In genomic region chr1:201536542-201536941, GRCh38 we compare ENCODE assay signal across 12 cellular contexts. TPM values are rescaled to one million over a fixed set of nuclear protein-coding genes. Genes with fewer than 3 reads are reported as not detected.
DNase-seq lines count a peak whose midpoint lies in the region; ATAC-seq, FAIRE-seq and TF ChIP-seq lines count a peak whose summit lies in the region.
"Had no signal": no experiment of that assay in that cellular context is flagged by ENCODE, and none has a peak within 500 bp of the region (broad histone marks: within the 10 kb centered on the region; RNA-seq: fewer than 3 reads in every experiment).

No MANE protein-coding gene starts in this region.

- peaks cover 80% of the 10 kb centered on the region for H3K27me3 Mint-ChIP-seq in nephron progenitor cell (ENCODE audit: low read depth, poor library complexity)

- no peaks in the 10 kb centered on the region for H3K9me3 Mint-ChIP-seq in nephron progenitor cell
- H3K9me3 Mint-ChIP-seq: activated T-cell treated with anti-CD3 and anti-CD28 coated beads, Interleukin-2, amount 50 U/mL, for 24 hours; stimulated activated naive B cell treated with anti-CD40 and anti-IgM and Interleukin-4, amounts not matched to agents 10 μg/mL and 1 μg/mL and 100 μg/mL, for 72 hours had no signal

- no peaks in the 10 kb centered on the region for H3K27me3 ChIP-seq in dorsolateral prefrontal cortex
- peaks cover 5% of the 10 kb centered on the region for H3K27me3 ChIP-seq in muscle layer of duodenum (ENCODE audit: low read depth, low read length)

- peak overlapping the region; percentile 26 to 65; a peak in 4 of 6 replicates for H3K27ac ChIP-seq in A549
- peak overlapping the region in 42 of 59 donors; percentile 2 to 96 (median 70) for H3K27ac ChIP-seq in dorsolateral prefrontal cortex
- peak overlapping the region; percentile 76 for H3K27ac ChIP-seq in muscle layer of duodenum (ENCODE audit: low read length)
- H3K27ac ChIP-seq: parathyroid adenoma had no signal

- no peak overlapping the region for H3K27ac Mint-ChIP-seq in nephron progenitor cell
- H3K27ac Mint-ChIP-seq: activated T-cell treated with anti-CD3 and anti-CD28 coated beads, Interleukin-2, amount 50 U/mL, for 24 hours; stimulated activated naive B cell treated with anti-CD40 and anti-IgM and Interleukin-4, amounts not matched to agents 10 μg/mL and 1 μg/mL and 100 μg/mL, for 72 hours had no signal

- H3K4me2 ChIP-seq in A549, result peak overlapping the region; percentile 58

- H3K4me3 Mint-ChIP-seq in nephron progenitor cell, result no peak overlapping the region
- H3K4me3 Mint-ChIP-seq: activated T-cell treated with anti-CD3 and anti-CD28 coated beads, Interleukin-2, amount 50 U/mL, for 24 hours; stimulated activated naive B cell treated with anti-CD40 and anti-IgM and Interleukin-4, amounts not matched to agents 10 μg/mL and 1 μg/mL and 100 μg/mL, for 72 hours had no signal

- peak in 1 of 2 experiments; percentile 23 for DNase-seq in A549 (ENCODE audit: low read depth in 1 of 2, low spot score in 1 of 2)
- peak; percentile 92 for DNase-seq in M059J (ENCODE audit: low read depth)
- DNase-seq in dorsolateral prefrontal cortex, result no peak
- DNase-seq in NCI-H345 treated with DMSO at 0.1 percent for 48 hours (lab: John Stamatoyannopoulos, UW; ENCODE audit: unreplicated experiment), result no peak
- DNase-seq in nephron progenitor cell, result no peak
- DNase-seq: activated T-cell treated with anti-CD3 and anti-CD28 coated beads, Interleukin-2, amount 50 U/mL, for 24 hours; stimulated activated naive B cell treated with anti-CD40 and anti-IgM and Interleukin-4, amounts not matched to agents 10 μg/mL and 1 μg/mL and 100 μg/mL, for 72 hours had no signal

- 43% methylated on average over 4 of the region's 4 CpGs for WGBS in A549 (ENCODE audit: missing lambda C conversion rate)

- H3K36me3 ChIP-seq in muscle layer of duodenum (ENCODE audit: control insufficient read depth in 1 of 2, insufficient read depth in 2 of 2, low read length in 2 of 2), result peaks cover 0 to 5% of the 10 kb centered on the region in 2 donors

- no peak for TF ChIP-seq CTCF in A549 (IDR thresholded peaks at IDR 0.05)
- TF ChIP-seq CTCF in dorsolateral prefrontal cortex (IDR thresholded peaks at IDR 0.05 in 54 of 56, conservative IDR thresholded peaks at IDR 0.05 in 2 of 56; ENCODE audit: low read depth in 1 of 56, partially characterized antibody in 56 of 56), result no peak
- TF ChIP-seq CTCF in nephron progenitor cell (IDR thresholded peaks at IDR 0.05), result no peak

- CTCF ChIA-PET in A549 (lab: Yijun Ruan, JAX), result interaction anchor here (1.1 to 49.4 kb wide), 7 partner anchors 10 to 256 kb away, joined by 4 to 1452 read pairs (median 25); partner anchors contain the start of gene CSRP1

- no peaks in the 10 kb centered on the region for H3K36me3 Mint-ChIP-seq in nephron progenitor cell (ENCODE audit: low read depth)

- ATAC-seq in A549, result peak in 1 of 2 experiments; percentile 15; a peak in 2 of 6 replicates
- no peak for ATAC-seq in HG02678 (IDR thresholded peaks at IDR 0.05; ENCODE audit: unreplicated experiment)
- no peak for ATAC-seq in HG02610 (IDR thresholded peaks at IDR 0.05; ENCODE audit: unreplicated experiment)
- ATAC-seq: stimulated activated naive B cell treated with anti-CD40 and anti-IgM and Interleukin-4, amounts not matched to agents 10 μg/mL and 1 μg/mL and 100 μg/mL, for 72 hours had no signal

- no peak for TF ChIP-seq POLR2A in A549 (IDR thresholded peaks at IDR 0.05; ENCODE audit: low read length)

- POLR2A ChIA-PET in A549 (lab: Yijun Ruan, JAX), result no interaction called here

- FAIRE-seq in A549 (lab: Jason Lieb, UNC), result no peak
- FAIRE-seq: GM18507 had no signal

- no peaks in the 10 kb centered on the region for H3K9me3 ChIP-seq in A549
- H3K9me3 ChIP-seq in muscle layer of duodenum (ENCODE audit: control insufficient read depth in 1 of 2, low read length in 2 of 2), result no peaks in the 10 kb centered on the region

- TF ChIP-seq RAD21 in A549 (conservative IDR thresholded peaks at IDR 0.05 in 1 of 2, IDR thresholded peaks at IDR 0.05 in 1 of 2), result no peak

- peaks cover 40% of the 10 kb centered on the region for H3K4me1 ChIP-seq in A549
- H3K4me1 ChIP-seq in muscle layer of duodenum (ENCODE audit: control insufficient read depth in 1 of 2, insufficient read depth in 2 of 2, low read length in 2 of 2), result peaks cover 12 to 33% of the 10 kb centered on the region in 2 donors

- intact Hi-C loops in dorsolateral prefrontal cortex (cut with DNase I), result loop anchor here in 1 of 2 donors (10.0 kb wide), 1 partner anchor 438 kb away; no protein-coding TSS in a partner anchor

- peaks cover 57% of the 10 kb centered on the region for H3K4me1 Mint-ChIP-seq in nephron progenitor cell

- TF ChIP-seq EP300 in A549 (IDR thresholded peaks at IDR 0.05), result no peak

- H3K4me3 ChIP-seq in A549, result no peak overlapping the region
- H3K4me3 ChIP-seq in dorsolateral prefrontal cortex, result no peak overlapping the region
- no peak overlapping the region for H3K4me3 ChIP-seq in muscle layer of duodenum (ENCODE audit: low read depth in 1 of 2, low read length in 2 of 2)

TF ChIP-seq in A549, 52 proteins besides CTCF, POLR2A, EP300 and RAD21 (continues in another document):
- no peak for TF ChIP-seq RFX5 (IDR thresholded peaks at IDR 0.05)
- TF ChIP-seq FOSL2 (IDR thresholded peaks at IDR 0.05), result no peak
- TF ChIP-seq FOSL2 (CRISPR knock-in tag; IDR thresholded peaks at IDR 0.05), result no peak
- TF ChIP-seq POLR2AphosphoS2 (conservative IDR thresholded peaks at IDR 0.05; ENCODE audit: low read length), result no peak
- TF ChIP-seq PBX3 (IDR thresholded peaks at IDR 0.05), result no peak
- no peak for TF ChIP-seq REST (IDR thresholded peaks at IDR 0.05)
- no peak for TF ChIP-seq E2F6 (IDR thresholded peaks at IDR 0.05; ENCODE audit: borderline replicate concordance, low read depth)
- TF ChIP-seq CHD4 (IDR thresholded peaks at IDR 0.05; ENCODE audit: borderline replicate concordance), result no peak
- TF ChIP-seq FOXS1 (CRISPR knock-in tag; IDR thresholded peaks at IDR 0.05), result no peak
- no peak for TF ChIP-seq ESRRA (IDR thresholded peaks at IDR 0.05; ENCODE audit: borderline replicate concordance, low read length)
- TF ChIP-seq MAZ (IDR thresholded peaks at IDR 0.05; ENCODE audit: borderline replicate concordance, low read depth, low read length), result no peak
- no peak for TF ChIP-seq TP53 (CRISPR knock-in tag; IDR thresholded peaks at IDR 0.05)

RNA-seq across cellular contexts. Expression of gene NAV1, which starts 2.4 kb away (rescaled TPM):
- polyA plus RNA-seq in A549 (2011; rRNA removed) (3.7 and 6.4 TPM in 2 replicates), A549 (2017; fragmentation: RNase III; extraction: RNeasy Plus Mini Kit Qiagen cat#74134 plus additional on column Dnase treatment) (6.1 to 8.4 TPM (median 6.6 TPM) in 3 replicates)
- 2.0 and 3.1 TPM in 2 replicates for polyA plus RNA-seq in A549 (2012; cell fraction: cytosol; rRNA removed)
- 5.0 and 5.5 TPM in 2 replicates for polyA plus RNA-seq in A549 (2012; cell fraction: nucleus; rRNA removed)
- polyA minus RNA-seq in A549 (2011; rRNA and poly(A)+ RNA removed), result 11.7 and 12.6 TPM in 2 replicates
- 16.3 and 43.1 TPM in 2 replicates for total RNA-seq in M059J (2014; rRNA removed; shearing (Covaris generic))
- 100 to 1,000 TPM in 17 of 120 experiments, 10 to 100 TPM in 103; 53.8 to 141 (median 77.6) TPM for total RNA-seq in dorsolateral prefrontal cortex

RNA-seq across cellular contexts. Expression of gene CSRP1, which starts 29.6 kb away (rescaled TPM):
- 256 and 277 TPM in 2 replicates for polyA plus RNA-seq in A549 (2011; rRNA removed)
- 459 and 499 TPM in 2 replicates for polyA plus RNA-seq in A549 (2012; cell fraction: cytosol; rRNA removed)
- polyA plus RNA-seq in A549 (2012; cell fraction: nucleus; rRNA removed), result 441 and 486 TPM in 2 replicates
- polyA plus RNA-seq in A549 (2017; fragmentation: RNase III; extraction: RNeasy Plus Mini Kit Qiagen cat#74134 plus additional on column Dnase treatment), result 655 to 819 TPM (median 717 TPM) in 3 replicates
- polyA minus RNA-seq in A549 (2011; rRNA and poly(A)+ RNA removed), result 254 and 273 TPM in 2 replicates
- total RNA-seq in M059J (2014; rRNA removed; shearing (Covaris generic)), result 565 and 854 TPM in 2 replicates
- total RNA-seq in dorsolateral prefrontal cortex, result 1,000 to 10,000 TPM in 2 of 120 experiments, 100 to 1,000 TPM in 118; 225 to 1,268 (median 522) TPM
